ENCODE assay signal across 8 cellular contexts in the genomic region with DNA sequence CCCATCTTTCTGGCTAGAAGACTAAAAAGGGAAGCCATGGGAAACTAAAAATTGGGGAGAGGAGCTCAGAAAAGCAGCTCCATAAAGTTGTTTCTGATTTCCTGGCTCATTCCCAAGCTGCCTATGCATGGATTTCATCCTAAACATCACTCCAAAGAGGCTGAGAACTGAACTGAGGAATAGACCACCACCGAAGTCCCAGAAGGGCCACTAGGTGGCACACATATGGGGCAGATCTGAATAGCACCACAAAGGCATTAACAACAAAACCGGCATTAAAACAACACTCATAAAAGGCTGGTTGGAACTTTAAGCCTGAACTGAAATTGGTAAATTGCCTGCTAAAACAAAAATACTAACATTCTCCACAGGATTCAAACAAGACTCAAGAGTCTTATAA.
A peak's percentile ranks its signal among the peaks of the same experiment; 100 is the strongest.
DNase-seq lines count a peak whose midpoint lies in the region; ATAC-seq and TF ChIP-seq lines count a peak whose summit lies in the region.

No MANE protein-coding gene starts in this region.

- peaks cover 33% of the 10 kb centered on the region for H3K27me3 Mint-ChIP-seq in T-helper 2 cell treated with Interferon-gamma antibody and Interleukin-4, amounts not matched to agents 5 μg/mL and 100 μg/mL, for 36 hours (ENCODE audit: low read depth)

- no peaks in the 10 kb centered on the region for H3K4me1 Mint-ChIP-seq in T-helper 2 cell treated with Interferon-gamma antibody and Interleukin-4, amounts not matched to agents 5 μg/mL and 100 μg/mL, for 36 hours (ENCODE audit: low read depth)

- DNase-seq in SIG-M5 treated with dmso at 0.1 percent for 504 hours (lab: John Stamatoyannopoulos, UW; ENCODE audit: unreplicated experiment): peak; percentile 64
- DNase-seq in SIG-M5 (lab: John Stamatoyannopoulos, UW): no peak
- peak; percentile 23 for DNase-seq in HuH-7 (ENCODE audit: low spot score)
- peak; percentile 50 for DNase-seq in fibroblast of peridontal ligament (ENCODE audit: extremely low read depth)
- DNase-seq in stimulated activated naive CD8-positive, alpha-beta T cell treated with anti-CD3 and anti-CD28 coated beads, Interleukin-15, Interleukin-2, amounts not matched to agents 100 U/mL and 50 U/mL, for 24 hours: peak; percentile 7
- no peak for DNase-seq in T-helper 2 cell treated with Interferon-gamma antibody and Interleukin-4, amounts not matched to agents 5 μg/mL and 100 μg/mL, for 36 hours (ENCODE audit: low spot score)

- peak; percentile 79 for ATAC-seq in SK-N-SH treated with all-trans-retinoic acid at 6 μM for 48 hours
- no peak for ATAC-seq in stimulated activated naive CD8-positive, alpha-beta T cell treated with anti-CD3 and anti-CD28 coated beads, Interleukin-15, Interleukin-2, amounts not matched to agents 100 U/mL and 50 U/mL, for 24 hours
- no peak for ATAC-seq in GM19023 (IDR thresholded peaks at IDR 0.05; ENCODE audit: unreplicated experiment)

- H3K9me3 Mint-ChIP-seq in T-helper 2 cell treated with Interferon-gamma antibody and Interleukin-4, amounts not matched to agents 5 μg/mL and 100 μg/mL, for 36 hours: peaks cover 6% of the 10 kb centered on the region

- no peak overlapping the region for H3K4me3 Mint-ChIP-seq in T-helper 2 cell treated with Interferon-gamma antibody and Interleukin-4, amounts not matched to agents 5 μg/mL and 100 μg/mL, for 36 hours

- no peaks in the 10 kb centered on the region for H3K36me3 Mint-ChIP-seq in T-helper 2 cell treated with Interferon-gamma antibody and Interleukin-4, amounts not matched to agents 5 μg/mL and 100 μg/mL, for 36 hours (ENCODE audit: low read depth)

- H3K27ac Mint-ChIP-seq in T-helper 2 cell treated with Interferon-gamma antibody and Interleukin-4, amounts not matched to agents 5 μg/mL and 100 μg/mL, for 36 hours: no peak overlapping the region

TF ChIP-seq in SK-N-SH treated with all-trans-retinoic acid at 6 μM for 48 hours, 23 proteins besides CTCF, POLR2A, EP300 and RAD21:
- TF ChIP-seq, protein P1, sequence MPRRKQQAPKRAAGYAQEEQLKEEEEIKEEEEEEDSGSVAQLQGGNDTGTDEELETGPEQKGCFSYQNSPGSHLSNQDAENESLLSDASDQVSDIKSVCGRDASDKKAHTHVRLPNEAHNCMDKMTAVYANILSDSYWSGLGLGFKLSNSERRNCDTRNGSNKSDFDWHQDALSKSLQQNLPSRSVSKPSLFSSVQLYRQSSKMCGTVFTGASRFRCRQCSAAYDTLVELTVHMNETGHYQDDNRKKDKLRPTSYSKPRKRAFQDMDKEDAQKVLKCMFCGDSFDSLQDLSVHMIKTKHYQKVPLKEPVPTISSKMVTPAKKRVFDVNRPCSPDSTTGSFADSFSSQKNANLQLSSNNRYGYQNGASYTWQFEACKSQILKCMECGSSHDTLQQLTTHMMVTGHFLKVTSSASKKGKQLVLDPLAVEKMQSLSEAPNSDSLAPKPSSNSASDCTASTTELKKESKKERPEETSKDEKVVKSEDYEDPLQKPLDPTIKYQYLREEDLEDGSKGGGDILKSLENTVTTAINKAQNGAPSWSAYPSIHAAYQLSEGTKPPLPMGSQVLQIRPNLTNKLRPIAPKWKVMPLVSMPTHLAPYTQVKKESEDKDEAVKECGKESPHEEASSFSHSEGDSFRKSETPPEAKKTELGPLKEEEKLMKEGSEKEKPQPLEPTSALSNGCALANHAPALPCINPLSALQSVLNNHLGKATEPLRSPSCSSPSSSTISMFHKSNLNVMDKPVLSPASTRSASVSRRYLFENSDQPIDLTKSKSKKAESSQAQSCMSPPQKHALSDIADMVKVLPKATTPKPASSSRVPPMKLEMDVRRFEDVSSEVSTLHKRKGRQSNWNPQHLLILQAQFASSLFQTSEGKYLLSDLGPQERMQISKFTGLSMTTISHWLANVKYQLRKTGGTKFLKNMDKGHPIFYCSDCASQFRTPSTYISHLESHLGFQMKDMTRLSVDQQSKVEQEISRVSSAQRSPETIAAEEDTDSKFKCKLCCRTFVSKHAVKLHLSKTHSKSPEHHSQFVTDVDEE (CRISPR knock-in tag; IDR thresholded peaks at IDR 0.05): no peak
- TF ChIP-seq, protein P2, sequence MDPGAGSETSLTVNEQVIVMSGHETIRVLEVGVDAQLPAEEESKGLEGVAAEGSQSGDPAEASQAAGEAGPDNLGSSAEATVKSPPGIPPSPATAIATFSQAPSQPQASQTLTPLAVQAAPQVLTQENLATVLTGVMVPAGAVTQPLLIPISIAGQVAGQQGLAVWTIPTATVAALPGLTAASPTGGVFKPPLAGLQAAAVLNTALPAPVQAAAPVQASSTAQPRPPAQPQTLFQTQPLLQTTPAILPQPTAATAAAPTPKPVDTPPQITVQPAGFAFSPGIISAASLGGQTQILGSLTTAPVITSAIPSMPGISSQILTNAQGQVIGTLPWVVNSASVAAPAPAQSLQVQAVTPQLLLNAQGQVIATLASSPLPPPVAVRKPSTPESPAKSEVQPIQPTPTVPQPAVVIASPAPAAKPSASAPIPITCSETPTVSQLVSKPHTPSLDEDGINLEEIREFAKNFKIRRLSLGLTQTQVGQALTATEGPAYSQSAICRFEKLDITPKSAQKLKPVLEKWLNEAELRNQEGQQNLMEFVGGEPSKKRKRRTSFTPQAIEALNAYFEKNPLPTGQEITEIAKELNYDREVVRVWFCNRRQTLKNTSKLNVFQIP (CRISPR knock-in tag; IDR thresholded peaks at IDR 0.05; ENCODE audit: borderline replicate concordance, low read depth): no peak
- no peak for TF ChIP-seq TOX (CRISPR knock-in tag; IDR thresholded peaks at IDR 0.05; ENCODE audit: borderline replicate concordance)

Comparison
In these comparisons a context has a peak if more than half of its experiments do, and no peak if none do; other contexts are left out.
1. DNase-seq: peak in SIG-M5 treated with dmso at 0.1 percent for 504 hours (single experiment), HuH-7 (single experiment), fibroblast of peridontal ligament (single experiment) and stimulated activated naive CD8-positive, alpha-beta T cell treated with anti-CD3 and anti-CD28 coated beads, Interleukin-15, Interleukin-2, amounts not matched to agents 100 U/mL and 50 U/mL, for 24 hours (single experiment); none in SIG-M5 (single experiment) and T-helper 2 cell treated with Interferon-gamma antibody and Interleukin-4, amounts not matched to agents 5 μg/mL and 100 μg/mL, for 36 hours (single experiment).